8 cellular contexts compared by ENCODE assay signal in genomic region chr5:107670028-107670926, GRCh38. TPM values are rescaled to one million over a fixed set of nuclear protein-coding genes. Genes with fewer than 3 reads are reported as not detected.
DNase-seq lines count a peak whose midpoint lies in the region; ATAC-seq, FAIRE-seq and TF ChIP-seq lines count a peak whose summit lies in the region.

No MANE protein-coding gene starts in this region.

- CTCF ChIA-PET in A549 (lab: Yijun Ruan, JAX) (interaction anchor here (0.6 to 3.0 kb wide), 8 partner anchors 34 to 424 kb away, joined by 3 to 10 read pairs (median 4); no protein-coding TSS in a partner anchor), GM10248 (lab: Yijun Ruan, JAX) (no interaction called here)

- TF ChIP-seq POLR2A in A549 (IDR thresholded peaks at IDR 0.05; ENCODE audit: low read length) = no peak

- POLR2A ChIA-PET in A549 (lab: Yijun Ruan, JAX) (interaction anchor here (0.9 to 1.9 kb wide), 7 partner anchors 98 to 289 kb away, joined by 3 to 10 read pairs (median 6); no protein-coding TSS in a partner anchor), GM10248 (lab: Yijun Ruan, JAX) (interaction anchor here (0.7 kb wide), 1 partner anchor 77 kb away, joined by 7 read pairs; no protein-coding TSS in a partner anchor)

- under 1% methylated on average over 45 of the region's 79 CpGs for WGBS in A549 (ENCODE audit: missing lambda C conversion rate)

- peak overlapping the region; percentile 93 for H3K4me2 ChIP-seq in A549

- in situ Hi-C loops in KBM-7 (cut with MboI; ENCODE audit: low pct_unique_long_range_greater_than_20kb, low sequenced_read_pairs) = no loop called here

- TF ChIP-seq CTCF in A549 (IDR thresholded peaks at IDR 0.05) (no peak), GM10248 (IDR thresholded peaks at IDR 0.05; ENCODE audit: control extremely low read depth, extremely low read depth, low read depth, missing control alignments) (no peak), D721Med (IDR thresholded peaks at IDR 0.05; ENCODE audit: insufficient read depth, missing control alignments) (no peak)

- peak in 1 of 2 experiments; percentile 2; a peak in 2 of 6 replicates for ATAC-seq in A549

- peaks cover 39% of the 10 kb centered on the region for H3K4me1 ChIP-seq in A549

- no peak for TF ChIP-seq EP300 in A549 (IDR thresholded peaks at IDR 0.05)

- TF ChIP-seq RAD21 in A549 (conservative IDR thresholded peaks at IDR 0.05 in 1 of 2, IDR thresholded peaks at IDR 0.05 in 1 of 2) = 0 out of 5 replicates have a peak, but pooled peaks of 1 of the 2 experiments have one; percentile 9

- DNase-seq in A549 (ENCODE audit: low read depth in 1 of 2, low spot score in 1 of 2) (peak; percentile 13 to 34), GM10248 (ENCODE audit: extremely low spot score) (peak; percentile 29), NCI-H146 (lab: John Stamatoyannopoulos, UW) (peak; percentile 78), amniotic epithelial cell (ENCODE audit: low read depth) (peak; percentile 23), hepatic stellate cell (ENCODE audit: low spot score) (peak; percentile 30), skeletal muscle cell (ENCODE audit: low read depth) (no peak), D721Med (ENCODE audit: insufficient read length, low spot score) (no peak), KBM-7 (no peak)

- FAIRE-seq in A549 (lab: Jason Lieb, UNC) (no peak), D721Med (lab: Jason Lieb, UNC) (no peak)

- peak overlapping the region; percentile 69 for H3K4me3 ChIP-seq in A549
- peak overlapping the region; percentile 80 for H3K4me3 ChIP-seq in skeletal muscle cell (ENCODE audit: low read depth, low read length)

- H3K27ac ChIP-seq in A549 = peak overlapping the region; percentile 90 to 99

- no peaks in the 10 kb centered on the region for H3K9me3 ChIP-seq in A549

TF ChIP-seq in A549, 52 proteins besides CTCF, POLR2A, EP300 and RAD21:
- no peak for TF ChIP-seq JUNB (IDR thresholded peaks at IDR 0.05)
- no peak for TF ChIP-seq HOXB5 (CRISPR knock-in tag; IDR thresholded peaks at IDR 0.05)
- TF ChIP-seq GATA3 (IDR thresholded peaks at IDR 0.05; ENCODE audit: borderline replicate concordance) = 0 out of 2 replicates have a peak, but pooled peaks have one; percentile 10
- 0 out of 5 replicates have a peak, but pooled peaks of 1 of the 2 experiments have one; percentile 20 for TF ChIP-seq JUN (IDR thresholded peaks at IDR 0.05)
- TF ChIP-seq ZC3H11A (IDR thresholded peaks at IDR 0.05) = no peak
- TF ChIP-seq MAZ (IDR thresholded peaks at IDR 0.05; ENCODE audit: borderline replicate concordance, low read depth, low read length) = no peak
- TF ChIP-seq, protein P1, sequence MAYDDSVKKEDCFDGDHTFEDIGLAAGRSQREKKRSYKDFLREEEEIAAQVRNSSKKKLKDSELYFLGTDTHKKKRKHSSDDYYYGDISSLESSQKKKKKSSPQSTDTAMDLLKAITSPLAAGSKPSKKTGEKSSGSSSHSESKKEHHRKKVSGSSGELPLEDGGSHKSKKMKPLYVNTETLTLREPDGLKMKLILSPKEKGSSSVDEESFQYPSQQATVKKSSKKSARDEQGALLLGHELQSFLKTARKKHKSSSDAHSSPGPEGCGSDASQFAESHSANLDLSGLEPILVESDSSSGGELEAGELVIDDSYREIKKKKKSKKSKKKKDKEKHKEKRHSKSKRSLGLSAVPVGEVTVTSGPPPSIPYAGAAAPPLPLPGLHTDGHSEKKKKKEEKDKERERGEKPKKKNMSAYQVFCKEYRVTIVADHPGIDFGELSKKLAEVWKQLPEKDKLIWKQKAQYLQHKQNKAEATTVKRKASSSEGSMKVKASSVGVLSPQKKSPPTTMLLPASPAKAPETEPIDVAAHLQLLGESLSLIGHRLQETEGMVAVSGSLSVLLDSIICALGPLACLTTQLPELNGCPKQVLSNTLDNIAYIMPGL (CRISPR knock-in tag; IDR thresholded peaks at IDR 0.05; ENCODE audit: borderline replicate concordance) = peak; percentile 30; the same call in 1 of the 2 replicates
- no peak for TF ChIP-seq CBX8 (IDR thresholded peaks at IDR 0.05)
- TF ChIP-seq, protein P2, sequence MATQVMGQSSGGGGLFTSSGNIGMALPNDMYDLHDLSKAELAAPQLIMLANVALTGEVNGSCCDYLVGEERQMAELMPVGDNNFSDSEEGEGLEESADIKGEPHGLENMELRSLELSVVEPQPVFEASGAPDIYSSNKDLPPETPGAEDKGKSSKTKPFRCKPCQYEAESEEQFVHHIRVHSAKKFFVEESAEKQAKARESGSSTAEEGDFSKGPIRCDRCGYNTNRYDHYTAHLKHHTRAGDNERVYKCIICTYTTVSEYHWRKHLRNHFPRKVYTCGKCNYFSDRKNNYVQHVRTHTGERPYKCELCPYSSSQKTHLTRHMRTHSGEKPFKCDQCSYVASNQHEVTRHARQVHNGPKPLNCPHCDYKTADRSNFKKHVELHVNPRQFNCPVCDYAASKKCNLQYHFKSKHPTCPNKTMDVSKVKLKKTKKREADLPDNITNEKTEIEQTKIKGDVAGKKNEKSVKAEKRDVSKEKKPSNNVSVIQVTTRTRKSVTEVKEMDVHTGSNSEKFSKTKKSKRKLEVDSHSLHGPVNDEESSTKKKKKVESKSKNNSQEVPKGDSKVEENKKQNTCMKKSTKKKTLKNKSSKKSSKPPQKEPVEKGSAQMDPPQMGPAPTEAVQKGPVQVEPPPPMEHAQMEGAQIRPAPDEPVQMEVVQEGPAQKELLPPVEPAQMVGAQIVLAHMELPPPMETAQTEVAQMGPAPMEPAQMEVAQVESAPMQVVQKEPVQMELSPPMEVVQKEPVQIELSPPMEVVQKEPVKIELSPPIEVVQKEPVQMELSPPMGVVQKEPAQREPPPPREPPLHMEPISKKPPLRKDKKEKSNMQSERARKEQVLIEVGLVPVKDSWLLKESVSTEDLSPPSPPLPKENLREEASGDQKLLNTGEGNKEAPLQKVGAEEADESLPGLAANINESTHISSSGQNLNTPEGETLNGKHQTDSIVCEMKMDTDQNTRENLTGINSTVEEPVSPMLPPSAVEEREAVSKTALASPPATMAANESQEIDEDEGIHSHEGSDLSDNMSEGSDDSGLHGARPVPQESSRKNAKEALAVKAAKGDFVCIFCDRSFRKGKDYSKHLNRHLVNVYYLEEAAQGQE (IDR thresholded peaks at IDR 0.05) = no peak
- TF ChIP-seq PHF8 (IDR thresholded peaks at IDR 0.05; ENCODE audit: borderline replicate concordance, low read depth) = peak; percentile 12; the same call in 1 of the 2 replicates
- TF ChIP-seq MAX (IDR thresholded peaks at IDR 0.05) = peak; percentile 81
- TF ChIP-seq RFX5 (IDR thresholded peaks at IDR 0.05) = no peak
- no peak for TF ChIP-seq FOSB (CRISPR knock-in tag; IDR thresholded peaks at IDR 0.05)
- TF ChIP-seq FOSL2 (IDR thresholded peaks at IDR 0.05) = no peak
- no peak for TF ChIP-seq FOSL2 (CRISPR knock-in tag; IDR thresholded peaks at IDR 0.05)
- peak; percentile 65; the same call in 1 of the 2 replicates for TF ChIP-seq E2F6 (IDR thresholded peaks at IDR 0.05; ENCODE audit: borderline replicate concordance, low read depth)
- TF ChIP-seq POLR2AphosphoS2 (conservative IDR thresholded peaks at IDR 0.05; ENCODE audit: low read length) = no peak

RNA-seq across cellular contexts. Expression of gene EFNA5, which starts 0.5 kb away (rescaled TPM):
- polyA plus RNA-seq in A549 (2011; rRNA removed) (20.7 and 27.0 TPM in 2 replicates), A549 (2017; fragmentation: RNase III; extraction: RNeasy Plus Mini Kit Qiagen cat#74134 plus additional on column Dnase treatment) (8.1 to 10.6 TPM (median 8.5 TPM) in 3 replicates)
- 3.5 and 4.6 TPM in 2 replicates for polyA plus RNA-seq in A549 (2012; cell fraction: cytosol; rRNA removed)
- 9.0 and 14.4 TPM in 2 replicates for polyA plus RNA-seq in A549 (2012; cell fraction: nucleus; rRNA removed)
- 34.5 and 44.5 TPM in 2 replicates for polyA minus RNA-seq in A549 (2011; rRNA and poly(A)+ RNA removed)

Comparison
In these comparisons a context has a peak if more than half of its experiments do, and no peak if none do; other contexts are left out.
1. DNase-seq: peak in A549 (2 of 2), GM10248 (single experiment), NCI-H146 (single experiment), amniotic epithelial cell (single experiment) and hepatic stellate cell (single experiment); none in skeletal muscle cell (single experiment), D721Med (single experiment) and KBM-7 (single experiment).